In genomic region chr6:15509335-15509933, GRCh38 we compare ENCODE assay signal across 1 cellular context.
TF ChIP-seq lines count a peak whose summit lies in the region.

No MANE protein-coding gene starts in this region.

TF ChIP-seq in K562, 482 proteins besides CTCF, POLR2A, EP300 and RAD21 (continued from another document and continues in another):
- TF ChIP-seq GABPB1 (CRISPR knock-in tag; IDR thresholded peaks at IDR 0.05), result peak; percentile 69; the same call in 1 of the 2 replicates
- no peak for TF ChIP-seq GTF3C2 (IDR thresholded peaks at IDR 0.05; ENCODE audit: borderline replicate concordance, extremely low read depth, insufficient read length)
- no peak for TF ChIP-seq ZBTB49 (CRISPR knock-in tag; IDR thresholded peaks at IDR 0.05; ENCODE audit: borderline replicate concordance)
- TF ChIP-seq NR1H2 (CRISPR knock-in tag; IDR thresholded peaks at IDR 0.05), result peak; percentile 98; the same call in 1 of the 2 replicates
- peak in 1 of 2 experiments; percentile 68; a peak in 2 of 4 replicates for TF ChIP-seq MNT (conservative IDR thresholded peaks at IDR 0.05)
- TF ChIP-seq IRF2 (CRISPR knock-in tag; IDR thresholded peaks at IDR 0.05), result no peak
- TF ChIP-seq HDAC2 (IDR thresholded peaks at IDR 0.05), result peak; percentile 57; the same call in 1 of the 2 replicates
- TF ChIP-seq SMARCA4 (IDR thresholded peaks at IDR 0.05), result peak; percentile 91
- TF ChIP-seq XRCC4 (IDR thresholded peaks at IDR 0.05; ENCODE audit: extremely low read depth, insufficient read depth, insufficient read length), result no peak
- TF ChIP-seq ATF6 (CRISPR knock-in tag; IDR thresholded peaks at IDR 0.05), result no peak
- no peak for TF ChIP-seq ZBTB7A (IDR thresholded peaks at IDR 0.05; ENCODE audit: borderline replicate concordance, control insufficient read depth, low read depth, low read length)
- TF ChIP-seq PHB2 (IDR thresholded peaks at IDR 0.05; ENCODE audit: low read depth), result no peak
- peak; percentile 94 for TF ChIP-seq ETV1 (tag; conservative IDR thresholded peaks at IDR 0.05; ENCODE audit: low read depth)
- TF ChIP-seq MEF2D (tag; conservative IDR thresholded peaks at IDR 0.05; ENCODE audit: low read depth), result peak; percentile 73; the same call in 1 of the 2 replicates
- TF ChIP-seq ZFX (CRISPR knock-in tag; IDR thresholded peaks at IDR 0.05), result peak; percentile 53
- TF ChIP-seq HCFC1 (IDR thresholded peaks at IDR 0.05; ENCODE audit: low read depth, low read length), result peak; percentile 36; the same call in 1 of the 2 replicates
- TF ChIP-seq POLR2AphosphoS5 (IDR thresholded peaks at IDR 0.05; ENCODE audit: control insufficient read depth, insufficient read depth, low read depth, low read length), result peak; percentile 44; the same call in 1 of the 2 replicates
- TF ChIP-seq PYGO2 (tag; IDR thresholded peaks at IDR 0.05), result no peak
- TF ChIP-seq ELK1 (CRISPR knock-in tag; IDR thresholded peaks at IDR 0.05), result no peak
- peak; percentile 85; the same call in 1 of the 2 replicates for TF ChIP-seq NCOA1 (IDR thresholded peaks at IDR 0.05; ENCODE audit: low read depth)
- TF ChIP-seq SRSF7 (optimal IDR thresholded peaks at IDR 0.05; ENCODE audit: low read depth, low read length), result no peak
- TF ChIP-seq NCOA6 (IDR thresholded peaks at IDR 0.05), result no peak
- no peak for TF ChIP-seq ZNF165 (CRISPR knock-in tag; IDR thresholded peaks at IDR 0.05; ENCODE audit: borderline replicate concordance)
- no peak for TF ChIP-seq SIRT6 (IDR thresholded peaks at IDR 0.05; ENCODE audit: low read depth, low read length)
- TF ChIP-seq SMAD1 (IDR thresholded peaks at IDR 0.05; ENCODE audit: low read depth, low read length, partially characterized antibody), result no peak
- TF ChIP-seq POLR2B (IDR thresholded peaks at IDR 0.05; ENCODE audit: low read depth, partially characterized antibody), result peak; percentile 36
- TF ChIP-seq HNRNPUL1 (IDR thresholded peaks at IDR 0.05; ENCODE audit: low read length), result no peak
- peak; percentile 79 for TF ChIP-seq NFRKB (IDR thresholded peaks at IDR 0.05; ENCODE audit: low read depth)
- no peak for TF ChIP-seq DLX4 (CRISPR knock-in tag; IDR thresholded peaks at IDR 0.05)
- no peak for TF ChIP-seq ETS1 (conservative IDR thresholded peaks at IDR 0.05; ENCODE audit: control insufficient read depth, low read depth, low read length)
- no peak for TF ChIP-seq NR0B1 (IDR thresholded peaks at IDR 0.05; ENCODE audit: partially characterized antibody)
- peak; percentile 88 for TF ChIP-seq JUN (IDR thresholded peaks at IDR 0.05; ENCODE audit: borderline replicate concordance, low read depth, low read length)
- no peak for TF ChIP-seq JUN (CRISPR knock-in tag; IDR thresholded peaks at IDR 0.05; ENCODE audit: borderline replicate concordance)
- no peak for TF ChIP-seq TAF15 (IDR thresholded peaks at IDR 0.05; ENCODE audit: low read depth, low read length)
